ENCODE assay signal across 8 cellular contexts in the genomic region with DNA sequence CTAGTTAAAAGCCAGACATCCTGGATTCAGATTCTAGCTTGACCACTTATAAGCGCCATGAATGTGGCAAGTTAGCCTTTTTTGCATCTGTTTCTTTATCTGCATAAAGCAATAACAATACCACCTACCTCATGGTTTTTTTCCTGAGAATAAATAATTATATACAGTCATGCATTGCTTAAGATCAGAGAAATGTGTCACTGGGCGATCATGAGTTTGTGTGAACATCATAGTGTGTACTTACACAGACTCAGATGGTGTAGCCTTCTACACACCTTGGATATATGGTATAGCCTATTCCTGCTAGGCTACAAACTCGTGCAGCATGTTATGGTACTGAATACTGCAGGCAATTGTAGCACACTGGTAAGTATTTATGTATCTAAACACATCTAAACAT.
A peak's percentile ranks its signal among the peaks of the same experiment; 100 is the strongest.
DNase-seq lines count a peak whose midpoint lies in the region; ATAC-seq and TF ChIP-seq lines count a peak whose summit lies in the region.

No MANE protein-coding gene starts in this region.

- no peak overlapping the region for H3K9ac ChIP-seq in skeletal muscle satellite cell (ENCODE audit: low read depth, low read length)

- H3K4me3 ChIP-seq in H7 (ENCODE audit: insufficient read depth, low read depth, low read length) (peak overlapping the region; percentile 44; the same call in 1 of the 2 replicates), WERI-Rb-1 (ENCODE audit: low read depth, low read length) (peak overlapping the region; percentile 79), skeletal muscle satellite cell (ENCODE audit: low read length) (no peak overlapping the region)

- DNase-seq in H7 (no peak), WERI-Rb-1 (no peak), foreskin keratinocyte (no peak), NCI-H1105 (lab: John Stamatoyannopoulos, UW) (no peak), left colon (no peak)

- no peaks in the 10 kb centered on the region for H3K9me3 ChIP-seq in WERI-Rb-1 (ENCODE audit: severe bottlenecking)
- H3K9me3 ChIP-seq in skeletal muscle satellite cell (replicated peaks; ENCODE audit: low read length), result no peaks in the 10 kb centered on the region

- H3K27ac ChIP-seq in WERI-Rb-1 (no peak overlapping the region; the same call in none of the 2 replicates), foreskin keratinocyte (peak overlapping the region; percentile 58)

- H3K27me3 ChIP-seq in H7 (ENCODE audit: control insufficient read depth, insufficient read depth, low read length), result no peaks in the 10 kb centered on the region
- no peaks in the 10 kb centered on the region for H3K27me3 ChIP-seq in WERI-Rb-1 (ENCODE audit: insufficient read depth, low read depth, severe bottlenecking)
- no peaks in the 10 kb centered on the region for H3K27me3 ChIP-seq in foreskin keratinocyte
- peaks cover 23% of the 10 kb centered on the region for H3K27me3 ChIP-seq in skeletal muscle satellite cell (ENCODE audit: control insufficient read depth, insufficient read depth, low read length)

- peak overlapping the region; percentile 82 for H3K4me2 ChIP-seq in skeletal muscle satellite cell (ENCODE audit: low read length)

- ATAC-seq in foreskin keratinocyte (no peak), GM21717 (IDR thresholded peaks at IDR 0.05; ENCODE audit: unreplicated experiment) (no peak), left colon (no peak), GM19324 (IDR thresholded peaks at IDR 0.05; ENCODE audit: low FRiP score, unreplicated experiment) (no peak)

- intact Hi-C loops in left colon (cut with DNase I, micrococcal nuclease), result no loop called here

- H3K36me3 ChIP-seq in H7 (replicated peaks; ENCODE audit: control insufficient read depth, insufficient read depth, low read length) (no peaks in the 10 kb centered on the region), WERI-Rb-1 (no peaks in the 10 kb centered on the region), skeletal muscle satellite cell (ENCODE audit: insufficient read depth, low read length) (no peaks in the 10 kb centered on the region)

- TF ChIP-seq CTCF in WERI-Rb-1 (IDR thresholded peaks at IDR 0.05; ENCODE audit: low read depth, low read length) (no peak), foreskin keratinocyte (conservative IDR thresholded peaks at IDR 0.05) (no peak)

- peaks cover 35% of the 10 kb centered on the region for H3K4me1 ChIP-seq in foreskin keratinocyte
- peaks cover 6% of the 10 kb centered on the region for H3K4me1 ChIP-seq in skeletal muscle satellite cell (ENCODE audit: control insufficient read depth, insufficient read depth, low read length)
